In genomic region chr16:15542261-15542660, GRCh38 we compare ENCODE assay signal across 1 cellular context.
TF ChIP-seq lines count a peak whose summit lies in the region.

No MANE protein-coding gene starts in this region.

TF ChIP-seq in WTC11, 78 proteins besides CTCF, POLR2A, EP300 and RAD21 (continued from another document):
- no peak for TF ChIP-seq ERG (CRISPR knock-in tag; IDR thresholded peaks at IDR 0.05)
- no peak for TF ChIP-seq ZNF416 (CRISPR knock-in tag; IDR thresholded peaks at IDR 0.05)
- TF ChIP-seq PREB (CRISPR knock-in tag; IDR thresholded peaks at IDR 0.05; ENCODE audit: borderline replicate concordance), result no peak
- no peak for TF ChIP-seq E2F1 (CRISPR knock-in tag; IDR thresholded peaks at IDR 0.05)
- TF ChIP-seq MAX (CRISPR knock-in tag; IDR thresholded peaks at IDR 0.05), result no peak
- TF ChIP-seq SMAD4 (CRISPR knock-in tag; IDR thresholded peaks at IDR 0.05), result no peak
- TF ChIP-seq ZNF396 (CRISPR knock-in tag; IDR thresholded peaks at IDR 0.05; ENCODE audit: borderline replicate concordance), result no peak
- TF ChIP-seq MLX (CRISPR knock-in tag; IDR thresholded peaks at IDR 0.05), result no peak
- no peak for TF ChIP-seq STAT6 (CRISPR knock-in tag; conservative IDR thresholded peaks at IDR 0.05; ENCODE audit: low read depth)
- TF ChIP-seq FOXK1 (CRISPR knock-in tag; IDR thresholded peaks at IDR 0.05), result no peak
- no peak for TF ChIP-seq E2F5 (CRISPR knock-in tag; IDR thresholded peaks at IDR 0.05)
- TF ChIP-seq AR (CRISPR knock-in tag; IDR thresholded peaks at IDR 0.05), result no peak
- TF ChIP-seq FOXP1 (CRISPR knock-in tag; IDR thresholded peaks at IDR 0.05; ENCODE audit: borderline replicate concordance), result no peak
- no peak for TF ChIP-seq ARID4B (CRISPR knock-in tag; IDR thresholded peaks at IDR 0.05; ENCODE audit: borderline replicate concordance)
- no peak for TF ChIP-seq MXD4 (CRISPR knock-in tag; IDR thresholded peaks at IDR 0.05; ENCODE audit: borderline replicate concordance)
- no peak for TF ChIP-seq SOX15 (CRISPR knock-in tag; IDR thresholded peaks at IDR 0.05)
